Comparison of ENCODE assay signal across 15 cellular contexts in genomic region chrY:8994001-8994400, GRCh38.
"Had no signal": no experiment of that assay in that cellular context is flagged by ENCODE, and none has a peak within 500 bp of the region (broad histone marks: within the 10 kb centered on the region; RNA-seq: fewer than 3 reads in every experiment).

No MANE protein-coding gene starts in this region.

- H3K4me3 Mint-ChIP-seq: activated B cell treated with CpG ODN at 0.5 μM for 24 hours; activated CD4-positive, alpha-beta T cell treated with anti-CD3 and anti-CD28 coated beads, Interleukin-2, amount 10 ng/mL, durations not matched to agents 7 days and 5 days; central memory CD8-positive, alpha-beta T cell; immature natural killer cell; natural killer cell treated with Interleukin-12 subunit alpha and Interleukin-12 subunit beta and Interleukin-15 and Interleukin-18, amount 100 ng/mL, for 72 hours; stimulated activated naive CD8-positive, alpha-beta T cell treated with anti-CD3 and anti-CD28 coated beads, Interleukin-15, Interleukin-2, amounts not matched to agents 100 ng/mL and 50 ng/mL, for 24 hours; T-helper 17 cell had no signal

- H3K9me3 Mint-ChIP-seq: activated B cell treated with CpG ODN at 0.5 μM for 24 hours; activated CD4-positive, alpha-beta T cell treated with anti-CD3 and anti-CD28 coated beads, Interleukin-2, amount 10 ng/mL, durations not matched to agents 7 days and 5 days; central memory CD8-positive, alpha-beta T cell; immature natural killer cell; natural killer cell treated with Interleukin-12 subunit alpha and Interleukin-12 subunit beta and Interleukin-15 and Interleukin-18, amount 100 ng/mL, for 72 hours; stimulated activated naive CD8-positive, alpha-beta T cell treated with anti-CD3 and anti-CD28 coated beads, Interleukin-15, Interleukin-2, amounts not matched to agents 100 ng/mL and 50 ng/mL, for 24 hours had no signal

- H3K27me3 Mint-ChIP-seq: activated B cell treated with CpG ODN at 0.5 μM for 24 hours; activated CD4-positive, alpha-beta T cell treated with anti-CD3 and anti-CD28 coated beads, Interleukin-2, amount 10 ng/mL, durations not matched to agents 7 days and 5 days; central memory CD8-positive, alpha-beta T cell; natural killer cell treated with Interleukin-12 subunit alpha and Interleukin-12 subunit beta and Interleukin-15 and Interleukin-18, amount 100 ng/mL, for 72 hours; stimulated activated naive CD8-positive, alpha-beta T cell treated with anti-CD3 and anti-CD28 coated beads, Interleukin-15, Interleukin-2, amounts not matched to agents 100 ng/mL and 50 ng/mL, for 24 hours; T-helper 17 cell had no signal

- DNase-seq: activated B cell treated with CpG ODN at 0.5 μM for 24 hours; activated CD4-positive, alpha-beta T cell treated with anti-CD3 and anti-CD28 coated beads, Interleukin-2, amount 10 ng/mL, durations not matched to agents 7 days and 5 days; activated naive CD4-positive, alpha-beta T cell treated with anti-CD3 and anti-CD28 coated beads, Interleukin-2, amount 50 U/mL, for 16 hours; glutamatergic neuron; immature natural killer cell; left cardiac atrium; mammary epithelial cell; mucosa of descending colon; stimulated activated CD4-positive, alpha-beta T cell treated with anti-CD3 and anti-CD28 coated beads, Interleukin-15, amount 100 ng/mL, for 24 hours; stimulated activated CD4-positive, alpha-beta T cell treated with anti-CD3 and anti-CD28 coated beads, Interleukin-4, amount 100 ng/mL, for 24 hours; T-helper 17 cell had no signal

- H3K4me1 ChIP-seq: adrenal gland had no signal

- ATAC-seq: mucosa of descending colon; natural killer cell treated with Interleukin-12 subunit alpha and Interleukin-12 subunit beta and Interleukin-15 and Interleukin-18, amount 100 ng/mL, for 72 hours; T-helper 17 cell had no signal

- H3K4me3 ChIP-seq: adrenal gland, mucosa of descending colon had no signal

- H3K36me3 Mint-ChIP-seq: immature natural killer cell; natural killer cell treated with Interleukin-12 subunit alpha and Interleukin-12 subunit beta and Interleukin-15 and Interleukin-18, amount 100 ng/mL, for 72 hours had no signal

- H3K36me3 ChIP-seq: adrenal gland had no signal

- H3K27ac Mint-ChIP-seq: activated B cell treated with CpG ODN at 0.5 μM for 24 hours; activated CD4-positive, alpha-beta T cell treated with anti-CD3 and anti-CD28 coated beads, Interleukin-2, amount 10 ng/mL, durations not matched to agents 7 days and 5 days; immature natural killer cell; natural killer cell treated with Interleukin-12 subunit alpha and Interleukin-12 subunit beta and Interleukin-15 and Interleukin-18, amount 100 ng/mL, for 72 hours; stimulated activated naive CD8-positive, alpha-beta T cell treated with anti-CD3 and anti-CD28 coated beads, Interleukin-15, Interleukin-2, amounts not matched to agents 100 ng/mL and 50 ng/mL, for 24 hours; T-helper 17 cell had no signal

- H3K27ac ChIP-seq: adrenal gland had no signal

- H3K4me1 Mint-ChIP-seq: activated B cell treated with CpG ODN at 0.5 μM for 24 hours; activated CD4-positive, alpha-beta T cell treated with anti-CD3 and anti-CD28 coated beads, Interleukin-2, amount 10 ng/mL, durations not matched to agents 7 days and 5 days; central memory CD8-positive, alpha-beta T cell; immature natural killer cell; T-helper 17 cell had no signal

- H3K9me3 ChIP-seq: adrenal gland, mucosa of descending colon had no signal

- H3K27me3 ChIP-seq: adrenal gland had no signal
